In the genomic region with DNA sequence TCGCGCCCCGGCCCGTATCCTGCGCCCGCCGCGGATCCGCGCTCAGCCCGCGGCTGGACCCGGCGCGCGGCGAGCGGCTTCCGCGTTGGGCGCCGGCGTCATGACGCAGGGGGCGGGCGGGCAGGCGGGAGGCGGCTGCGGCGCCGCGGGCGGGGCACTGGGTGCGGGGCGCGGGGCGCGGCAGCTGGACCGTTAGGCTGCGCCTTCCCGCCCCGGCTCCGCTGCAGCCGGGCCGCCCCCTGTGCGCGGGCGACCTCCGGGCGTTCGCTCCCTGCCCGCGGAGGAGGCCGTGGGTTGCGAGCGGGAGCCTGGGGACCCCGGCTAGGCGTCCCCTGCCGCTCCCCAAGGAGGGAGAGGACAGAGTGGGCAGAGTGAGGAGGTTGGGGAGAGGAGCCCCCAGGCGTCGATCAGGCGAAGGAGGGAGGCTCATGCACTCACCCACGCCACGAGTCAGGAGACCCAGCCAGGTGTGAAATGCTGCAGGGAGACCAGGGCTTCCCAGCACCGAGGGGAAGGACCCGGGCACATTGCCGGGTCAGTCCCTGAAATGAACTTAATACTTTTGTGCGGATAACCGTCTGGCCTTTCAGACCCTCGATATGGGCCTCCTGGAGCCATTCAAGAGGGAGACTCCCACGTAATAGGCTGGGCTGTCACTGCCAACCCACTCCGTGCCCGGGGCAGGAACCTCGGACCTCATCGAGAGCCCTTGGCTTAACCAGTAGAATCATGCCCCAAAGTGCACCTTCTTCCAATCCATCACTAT, we compare ENCODE assay signal across 1 cellular context.
A peak's percentile ranks its signal among the peaks of the same experiment; 100 is the strongest.
TF ChIP-seq lines count a peak whose summit lies in the region.

A gene (minus strand): TSS at position 55 of the 766 bp plus-strand sequence. CDS start 252 bp downstream, outside the sequence.

TF ChIP-seq in K562, 482 proteins besides CTCF, POLR2A, EP300 and RAD21 (continued from another document and continues in another):
- TF ChIP-seq, protein P1, sequence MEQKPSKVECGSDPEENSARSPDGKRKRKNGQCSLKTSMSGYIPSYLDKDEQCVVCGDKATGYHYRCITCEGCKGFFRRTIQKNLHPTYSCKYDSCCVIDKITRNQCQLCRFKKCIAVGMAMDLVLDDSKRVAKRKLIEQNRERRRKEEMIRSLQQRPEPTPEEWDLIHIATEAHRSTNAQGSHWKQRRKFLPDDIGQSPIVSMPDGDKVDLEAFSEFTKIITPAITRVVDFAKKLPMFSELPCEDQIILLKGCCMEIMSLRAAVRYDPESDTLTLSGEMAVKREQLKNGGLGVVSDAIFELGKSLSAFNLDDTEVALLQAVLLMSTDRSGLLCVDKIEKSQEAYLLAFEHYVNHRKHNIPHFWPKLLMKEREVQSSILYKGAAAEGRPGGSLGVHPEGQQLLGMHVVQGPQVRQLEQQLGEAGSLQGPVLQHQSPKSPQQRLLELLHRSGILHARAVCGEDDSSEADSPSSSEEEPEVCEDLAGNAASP (IDR thresholded peaks at IDR 0.05) = no peak
- TF ChIP-seq STAT5B (CRISPR knock-in tag; IDR thresholded peaks at IDR 0.05) (no peak), MTA3 (IDR thresholded peaks at IDR 0.05; ENCODE audit: borderline replicate concordance) (peak; percentile 68), LARP7 (IDR thresholded peaks at IDR 0.05) (no peak), ZC3H11A (IDR thresholded peaks at IDR 0.05; ENCODE audit: low read depth, low read length) (no peak), ZSCAN32 (CRISPR knock-in tag; IDR thresholded peaks at IDR 0.05) (no peak), TOE1 (IDR thresholded peaks at IDR 0.05; ENCODE audit: borderline replicate concordance) (0 out of 2 replicates have a peak, but pooled peaks have one; percentile 20), TOE1 (CRISPR knock-in tag; IDR thresholded peaks at IDR 0.05; ENCODE audit: borderline replicate concordance, low read depth) (no peak), NR2F6 (CRISPR knock-in tag; IDR thresholded peaks at IDR 0.05) (no peak), GTF2A2 (tag; IDR thresholded peaks at IDR 0.05) (no peak), COPS2 (conservative IDR thresholded peaks at IDR 0.05) (no peak), PHB2 (IDR thresholded peaks at IDR 0.05; ENCODE audit: low read depth) (no peak), ZNF282 (CRISPR knock-in tag; IDR thresholded peaks at IDR 0.05) (0 out of 2 replicates have a peak, but pooled peaks have one; percentile 47), HOXB6 (CRISPR knock-in tag; IDR thresholded peaks at IDR 0.05; ENCODE audit: borderline replicate concordance) (no peak), ZNF324 (CRISPR knock-in tag; IDR thresholded peaks at IDR 0.05) (no peak), ZNF778 (CRISPR knock-in tag; IDR thresholded peaks at IDR 0.05) (no peak), BHLHE40 (IDR thresholded peaks at IDR 0.05; ENCODE audit: low read length) (no peak), BRF1 (IDR thresholded peaks at IDR 0.05; ENCODE audit: borderline replicate concordance, extremely low read depth, insufficient read length) (no peak), ZNF175 (CRISPR knock-in tag; IDR thresholded peaks at IDR 0.05; ENCODE audit: low read depth) (0 out of 2 replicates have a peak, but pooled peaks have one; percentile 41), PCBP2 (IDR thresholded peaks at IDR 0.05; ENCODE audit: low read depth, low read length, poor library complexity, severe bottlenecking) (no peak)
- TF ChIP-seq, protein P2, sequence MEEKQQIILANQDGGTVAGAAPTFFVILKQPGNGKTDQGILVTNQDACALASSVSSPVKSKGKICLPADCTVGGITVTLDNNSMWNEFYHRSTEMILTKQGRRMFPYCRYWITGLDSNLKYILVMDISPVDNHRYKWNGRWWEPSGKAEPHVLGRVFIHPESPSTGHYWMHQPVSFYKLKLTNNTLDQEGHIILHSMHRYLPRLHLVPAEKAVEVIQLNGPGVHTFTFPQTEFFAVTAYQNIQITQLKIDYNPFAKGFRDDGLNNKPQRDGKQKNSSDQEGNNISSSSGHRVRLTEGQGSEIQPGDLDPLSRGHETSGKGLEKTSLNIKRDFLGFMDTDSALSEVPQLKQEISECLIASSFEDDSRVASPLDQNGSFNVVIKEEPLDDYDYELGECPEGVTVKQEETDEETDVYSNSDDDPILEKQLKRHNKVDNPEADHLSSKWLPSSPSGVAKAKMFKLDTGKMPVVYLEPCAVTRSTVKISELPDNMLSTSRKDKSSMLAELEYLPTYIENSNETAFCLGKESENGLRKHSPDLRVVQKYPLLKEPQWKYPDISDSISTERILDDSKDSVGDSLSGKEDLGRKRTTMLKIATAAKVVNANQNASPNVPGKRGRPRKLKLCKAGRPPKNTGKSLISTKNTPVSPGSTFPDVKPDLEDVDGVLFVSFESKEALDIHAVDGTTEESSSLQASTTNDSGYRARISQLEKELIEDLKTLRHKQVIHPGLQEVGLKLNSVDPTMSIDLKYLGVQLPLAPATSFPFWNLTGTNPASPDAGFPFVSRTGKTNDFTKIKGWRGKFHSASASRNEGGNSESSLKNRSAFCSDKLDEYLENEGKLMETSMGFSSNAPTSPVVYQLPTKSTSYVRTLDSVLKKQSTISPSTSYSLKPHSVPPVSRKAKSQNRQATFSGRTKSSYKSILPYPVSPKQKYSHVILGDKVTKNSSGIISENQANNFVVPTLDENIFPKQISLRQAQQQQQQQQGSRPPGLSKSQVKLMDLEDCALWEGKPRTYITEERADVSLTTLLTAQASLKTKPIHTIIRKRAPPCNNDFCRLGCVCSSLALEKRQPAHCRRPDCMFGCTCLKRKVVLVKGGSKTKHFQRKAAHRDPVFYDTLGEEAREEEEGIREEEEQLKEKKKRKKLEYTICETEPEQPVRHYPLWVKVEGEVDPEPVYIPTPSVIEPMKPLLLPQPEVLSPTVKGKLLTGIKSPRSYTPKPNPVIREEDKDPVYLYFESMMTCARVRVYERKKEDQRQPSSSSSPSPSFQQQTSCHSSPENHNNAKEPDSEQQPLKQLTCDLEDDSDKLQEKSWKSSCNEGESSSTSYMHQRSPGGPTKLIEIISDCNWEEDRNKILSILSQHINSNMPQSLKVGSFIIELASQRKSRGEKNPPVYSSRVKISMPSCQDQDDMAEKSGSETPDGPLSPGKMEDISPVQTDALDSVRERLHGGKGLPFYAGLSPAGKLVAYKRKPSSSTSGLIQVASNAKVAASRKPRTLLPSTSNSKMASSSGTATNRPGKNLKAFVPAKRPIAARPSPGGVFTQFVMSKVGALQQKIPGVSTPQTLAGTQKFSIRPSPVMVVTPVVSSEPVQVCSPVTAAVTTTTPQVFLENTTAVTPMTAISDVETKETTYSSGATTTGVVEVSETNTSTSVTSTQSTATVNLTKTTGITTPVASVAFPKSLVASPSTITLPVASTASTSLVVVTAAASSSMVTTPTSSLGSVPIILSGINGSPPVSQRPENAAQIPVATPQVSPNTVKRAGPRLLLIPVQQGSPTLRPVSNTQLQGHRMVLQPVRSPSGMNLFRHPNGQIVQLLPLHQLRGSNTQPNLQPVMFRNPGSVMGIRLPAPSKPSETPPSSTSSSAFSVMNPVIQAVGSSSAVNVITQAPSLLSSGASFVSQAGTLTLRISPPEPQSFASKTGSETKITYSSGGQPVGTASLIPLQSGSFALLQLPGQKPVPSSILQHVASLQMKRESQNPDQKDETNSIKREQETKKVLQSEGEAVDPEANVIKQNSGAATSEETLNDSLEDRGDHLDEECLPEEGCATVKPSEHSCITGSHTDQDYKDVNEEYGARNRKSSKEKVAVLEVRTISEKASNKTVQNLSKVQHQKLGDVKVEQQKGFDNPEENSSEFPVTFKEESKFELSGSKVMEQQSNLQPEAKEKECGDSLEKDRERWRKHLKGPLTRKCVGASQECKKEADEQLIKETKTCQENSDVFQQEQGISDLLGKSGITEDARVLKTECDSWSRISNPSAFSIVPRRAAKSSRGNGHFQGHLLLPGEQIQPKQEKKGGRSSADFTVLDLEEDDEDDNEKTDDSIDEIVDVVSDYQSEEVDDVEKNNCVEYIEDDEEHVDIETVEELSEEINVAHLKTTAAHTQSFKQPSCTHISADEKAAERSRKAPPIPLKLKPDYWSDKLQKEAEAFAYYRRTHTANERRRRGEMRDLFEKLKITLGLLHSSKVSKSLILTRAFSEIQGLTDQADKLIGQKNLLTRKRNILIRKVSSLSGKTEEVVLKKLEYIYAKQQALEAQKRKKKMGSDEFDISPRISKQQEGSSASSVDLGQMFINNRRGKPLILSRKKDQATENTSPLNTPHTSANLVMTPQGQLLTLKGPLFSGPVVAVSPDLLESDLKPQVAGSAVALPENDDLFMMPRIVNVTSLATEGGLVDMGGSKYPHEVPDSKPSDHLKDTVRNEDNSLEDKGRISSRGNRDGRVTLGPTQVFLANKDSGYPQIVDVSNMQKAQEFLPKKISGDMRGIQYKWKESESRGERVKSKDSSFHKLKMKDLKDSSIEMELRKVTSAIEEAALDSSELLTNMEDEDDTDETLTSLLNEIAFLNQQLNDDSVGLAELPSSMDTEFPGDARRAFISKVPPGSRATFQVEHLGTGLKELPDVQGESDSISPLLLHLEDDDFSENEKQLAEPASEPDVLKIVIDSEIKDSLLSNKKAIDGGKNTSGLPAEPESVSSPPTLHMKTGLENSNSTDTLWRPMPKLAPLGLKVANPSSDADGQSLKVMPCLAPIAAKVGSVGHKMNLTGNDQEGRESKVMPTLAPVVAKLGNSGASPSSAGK (IDR thresholded peaks at IDR 0.05) = peak; percentile 99
- TF ChIP-seq, protein P3, sequence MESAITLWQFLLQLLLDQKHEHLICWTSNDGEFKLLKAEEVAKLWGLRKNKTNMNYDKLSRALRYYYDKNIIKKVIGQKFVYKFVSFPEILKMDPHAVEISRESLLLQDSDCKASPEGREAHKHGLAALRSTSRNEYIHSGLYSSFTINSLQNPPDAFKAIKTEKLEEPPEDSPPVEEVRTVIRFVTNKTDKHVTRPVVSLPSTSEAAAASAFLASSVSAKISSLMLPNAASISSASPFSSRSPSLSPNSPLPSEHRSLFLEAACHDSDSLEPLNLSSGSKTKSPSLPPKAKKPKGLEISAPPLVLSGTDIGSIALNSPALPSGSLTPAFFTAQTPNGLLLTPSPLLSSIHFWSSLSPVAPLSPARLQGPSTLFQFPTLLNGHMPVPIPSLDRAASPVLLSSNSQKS (CRISPR knock-in tag; IDR thresholded peaks at IDR 0.05) = no peak
- TF ChIP-seq, protein P4, sequence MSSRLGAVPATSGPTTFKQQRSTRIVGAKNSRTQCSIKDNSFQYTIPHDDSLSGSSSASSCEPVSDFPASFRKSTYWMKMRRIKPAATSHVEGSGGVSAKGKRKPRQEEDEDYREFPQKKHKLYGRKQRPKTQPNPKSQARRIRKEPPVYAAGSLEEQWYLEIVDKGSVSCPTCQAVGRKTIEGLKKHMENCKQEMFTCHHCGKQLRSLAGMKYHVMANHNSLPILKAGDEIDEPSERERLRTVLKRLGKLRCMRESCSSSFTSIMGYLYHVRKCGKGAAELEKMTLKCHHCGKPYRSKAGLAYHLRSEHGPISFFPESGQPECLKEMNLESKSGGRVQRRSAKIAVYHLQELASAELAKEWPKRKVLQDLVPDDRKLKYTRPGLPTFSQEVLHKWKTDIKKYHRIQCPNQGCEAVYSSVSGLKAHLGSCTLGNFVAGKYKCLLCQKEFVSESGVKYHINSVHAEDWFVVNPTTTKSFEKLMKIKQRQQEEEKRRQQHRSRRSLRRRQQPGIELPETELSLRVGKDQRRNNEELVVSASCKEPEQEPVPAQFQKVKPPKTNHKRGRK (tag; IDR thresholded peaks at IDR 0.05) = no peak
- TF ChIP-seq, protein P5, sequence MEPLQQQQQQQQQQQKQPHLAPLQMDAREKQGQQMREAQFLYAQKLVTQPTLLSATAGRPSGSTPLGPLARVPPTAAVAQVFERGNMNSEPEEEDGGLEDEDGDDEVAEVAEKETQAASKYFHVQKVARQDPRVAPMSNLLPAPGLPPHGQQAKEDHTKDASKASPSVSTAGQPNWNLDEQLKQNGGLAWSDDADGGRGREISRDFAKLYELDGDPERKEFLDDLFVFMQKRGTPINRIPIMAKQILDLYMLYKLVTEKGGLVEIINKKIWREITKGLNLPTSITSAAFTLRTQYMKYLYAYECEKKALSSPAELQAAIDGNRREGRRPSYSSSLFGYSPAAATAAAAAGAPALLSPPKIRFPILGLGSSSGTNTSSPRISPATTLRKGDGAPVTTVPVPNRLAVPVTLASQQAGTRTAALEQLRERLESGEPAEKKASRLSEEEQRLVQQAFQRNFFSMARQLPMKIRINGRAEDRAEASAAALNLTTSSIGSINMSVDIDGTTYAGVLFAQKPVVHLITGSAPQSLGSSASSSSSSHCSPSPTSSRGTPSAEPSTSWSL (CRISPR knock-in tag; IDR thresholded peaks at IDR 0.05; ENCODE audit: borderline replicate concordance) = no peak
- TF ChIP-seq, protein P6, sequence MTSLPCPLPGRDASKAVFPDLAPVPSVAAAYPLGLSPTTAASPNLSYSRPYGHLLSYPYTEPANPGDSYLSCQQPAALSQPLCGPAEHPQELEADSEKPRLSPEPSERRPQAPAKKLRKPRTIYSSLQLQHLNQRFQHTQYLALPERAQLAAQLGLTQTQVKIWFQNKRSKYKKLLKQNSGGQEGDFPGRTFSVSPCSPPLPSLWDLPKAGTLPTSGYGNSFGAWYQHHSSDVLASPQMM (CRISPR knock-in tag; IDR thresholded peaks at IDR 0.05) = no peak
- TF ChIP-seq, protein P7, sequence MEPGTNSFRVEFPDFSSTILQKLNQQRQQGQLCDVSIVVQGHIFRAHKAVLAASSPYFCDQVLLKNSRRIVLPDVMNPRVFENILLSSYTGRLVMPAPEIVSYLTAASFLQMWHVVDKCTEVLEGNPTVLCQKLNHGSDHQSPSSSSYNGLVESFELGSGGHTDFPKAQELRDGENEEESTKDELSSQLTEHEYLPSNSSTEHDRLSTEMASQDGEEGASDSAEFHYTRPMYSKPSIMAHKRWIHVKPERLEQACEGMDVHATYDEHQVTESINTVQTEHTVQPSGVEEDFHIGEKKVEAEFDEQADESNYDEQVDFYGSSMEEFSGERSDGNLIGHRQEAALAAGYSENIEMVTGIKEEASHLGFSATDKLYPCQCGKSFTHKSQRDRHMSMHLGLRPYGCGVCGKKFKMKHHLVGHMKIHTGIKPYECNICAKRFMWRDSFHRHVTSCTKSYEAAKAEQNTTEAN (CRISPR knock-in tag; IDR thresholded peaks at IDR 0.05) = no peak
- TF ChIP-seq, protein P8, sequence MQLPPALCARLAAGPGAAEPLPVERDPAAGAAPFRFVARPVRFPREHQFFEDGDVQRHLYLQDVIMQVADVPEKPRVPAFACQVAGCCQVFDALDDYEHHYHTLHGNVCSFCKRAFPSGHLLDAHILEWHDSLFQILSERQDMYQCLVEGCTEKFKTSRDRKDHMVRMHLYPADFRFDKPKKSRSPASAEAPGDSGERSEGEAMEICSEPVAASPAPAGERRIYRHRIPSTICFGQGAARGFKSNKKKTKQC (CRISPR knock-in tag; IDR thresholded peaks at IDR 0.05) = peak; percentile 75; the same call in 1 of the 2 replicates
- TF ChIP-seq, protein P9, sequence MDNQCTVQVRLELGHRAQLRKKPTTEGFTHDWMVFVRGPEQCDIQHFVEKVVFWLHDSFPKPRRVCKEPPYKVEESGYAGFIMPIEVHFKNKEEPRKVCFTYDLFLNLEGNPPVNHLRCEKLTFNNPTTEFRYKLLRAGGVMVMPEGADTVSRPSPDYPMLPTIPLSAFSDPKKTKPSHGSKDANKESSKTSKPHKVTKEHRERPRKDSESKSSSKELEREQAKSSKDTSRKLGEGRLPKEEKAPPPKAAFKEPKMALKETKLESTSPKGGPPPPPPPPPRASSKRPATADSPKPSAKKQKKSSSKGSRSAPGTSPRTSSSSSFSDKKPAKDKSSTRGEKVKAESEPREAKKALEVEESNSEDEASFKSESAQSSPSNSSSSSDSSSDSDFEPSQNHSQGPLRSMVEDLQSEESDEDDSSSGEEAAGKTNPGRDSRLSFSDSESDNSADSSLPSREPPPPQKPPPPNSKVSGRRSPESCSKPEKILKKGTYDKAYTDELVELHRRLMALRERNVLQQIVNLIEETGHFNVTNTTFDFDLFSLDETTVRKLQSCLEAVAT (IDR thresholded peaks at IDR 0.05) = no peak
